20 cellular contexts compared by ENCODE assay signal in genomic region chr2:223731503-223731902, GRCh38.
"Had no signal": no experiment of that assay in that cellular context is flagged by ENCODE, and none has a peak within 500 bp of the region (broad histone marks: within the 10 kb centered on the region; RNA-seq: fewer than 3 reads in every experiment).

No MANE protein-coding gene starts in this region.

- H2AFZ ChIP-seq: hepatocyte had no signal

- DNase-seq: activated CD4-positive, alpha-beta memory T cell treated with anti-CD3 and anti-CD28 coated beads, Interleukin-2, amount 10 ng/mL, durations not matched to agents 7 days and 5 days; activated CD4-positive, alpha-beta T cell treated with anti-CD3 and anti-CD28 coated beads for 48 hours; activated CD4-positive, CD25-positive, alpha-beta regulatory T cell; activated naive CD4-positive, alpha-beta T cell; activated naive CD8-positive, alpha-beta T cell treated with anti-CD3 and anti-CD28 coated beads, Interleukin-2, amount 10 ng/mL, durations not matched to agents 7 days and 5 days; activated T-cell treated with anti-CD3 and anti-CD28 coated beads, Interleukin-2, amount 50 U/mL, for 1 hour; brain microvascular endothelial cell; cortex of kidney; erythroblast; midbrain; nephron progenitor cell; spleen; stimulated activated CD4-positive, alpha-beta T cell treated with anti-CD3 and anti-CD28 coated beads, Interleukin-4, amount 100 ng/mL, for 4 hours; T1000; tibial artery had no signal

- H3K27ac ChIP-seq: brain microvascular endothelial cell, hepatocyte, spleen had no signal

- H3K79me2 ChIP-seq: hepatocyte had no signal

- H3K27me3 ChIP-seq: brain microvascular endothelial cell, hepatocyte, spleen, tibial artery had no signal

- ATAC-seq: activated T-helper 17 cell treated with anti-CD3 and anti-CD28 coated beads, Interleukin-2, amount 50 U/mL, for 72 hours; sciatic nerve; stimulated activated memory B cell treated with anti-CD40 and anti-IgM and Interleukin-4, amounts not matched to agents 10 μg/mL and 1 μg/mL and 100 μg/mL, for 72 hours had no signal

- H3K4me2 ChIP-seq: hepatocyte had no signal

- H3K4me3 ChIP-seq: hepatocyte, lung, spleen, tibial artery had no signal

- H3K36me3 ChIP-seq: brain microvascular endothelial cell, spleen, tibial artery had no signal

- H3K9me3 ChIP-seq: tibial artery had no signal
